Comparison of ENCODE assay signal across 31 cellular contexts in the genomic region with DNA sequence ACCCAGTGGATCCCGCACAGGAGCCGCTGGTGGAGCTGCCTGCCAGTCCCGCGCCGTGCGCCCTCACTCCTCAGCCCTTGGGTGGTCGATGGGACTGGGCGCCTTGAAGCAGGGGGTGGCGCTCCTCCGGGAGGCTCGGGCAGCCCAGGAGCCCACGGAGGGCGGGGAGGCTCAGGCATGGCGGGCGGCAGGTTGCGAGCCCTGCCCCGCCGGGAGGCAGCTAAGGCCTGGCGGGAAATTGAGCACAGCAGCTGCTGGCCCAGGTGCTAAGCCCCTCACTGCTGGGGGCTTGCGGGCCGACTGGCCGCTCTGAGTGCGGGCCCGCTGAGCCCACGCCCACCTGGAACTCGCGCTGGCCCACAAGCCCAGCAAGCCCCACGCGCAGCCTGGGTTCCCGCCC.
"Had no signal": no experiment of that assay in that cellular context is flagged by ENCODE, and none has a peak within 500 bp of the region (broad histone marks: within the 10 kb centered on the region; RNA-seq: fewer than 3 reads in every experiment).

No MANE protein-coding gene starts in this region.

- H3K4me3 ChIP-seq: adrenal gland, ascending aorta, body of pancreas, breast epithelium, cardiac muscle cell had no signal

- H3K36me3 ChIP-seq: adrenal gland, ascending aorta, brain microvascular endothelial cell, breast epithelium, cardiac muscle cell had no signal

- H3K27ac ChIP-seq: adrenal gland, ascending aorta, body of pancreas, brain microvascular endothelial cell, breast epithelium, cardiac muscle cell had no signal

- H3K9me3 ChIP-seq: adrenal gland, ascending aorta, body of pancreas, breast epithelium had no signal

- DNase-seq: activated effector memory CD4-positive, alpha-beta T cell treated with anti-CD3 and anti-CD28 coated beads, Interleukin-2, amount 50 U/mL, for 16 hours; activated effector memory CD4-positive, alpha-beta T cell treated with Interleukin-2 at 50 U/mL for 16 hours; activated naive CD4-positive, alpha-beta T cell; activated naive CD4-positive, alpha-beta T cell treated with anti-CD3 and anti-CD28 coated beads for 36 hours; activated naive CD4-positive, alpha-beta T cell treated with anti-CD3 and anti-CD28 coated beads, Interleukin-2, amount 10 ng/mL, durations not matched to agents 7 days and 5 days; activated naive CD4-positive, alpha-beta T cell treated with anti-CD3 and anti-CD28 coated beads, Interleukin-2, amount 50 U/mL, for 16 hours; activated naive CD4-positive, alpha-beta T cell treated with Interleukin-2 at 50 U/mL for 16 hours; activated naive CD8-positive, alpha-beta T cell treated with anti-CD3 and anti-CD28 coated beads for 36 hours; activated naive CD8-positive, alpha-beta T cell treated with anti-CD3 and anti-CD28 coated beads, Interleukin-2, amount 10 ng/mL, durations not matched to agents 7 days and 5 days; activated naive CD8-positive, alpha-beta T cell treated with anti-CD3 and anti-CD28 coated beads, Interleukin-2, amount 50 U/mL, for 24 hours; activated T-cell treated with anti-CD3 and anti-CD28 coated beads, Interleukin-2, amount 50 U/mL, for 1 hour; activated T-cell treated with anti-CD3 and anti-CD28 coated beads, Interleukin-2, amount 50 U/mL, for 24 hours; activated T-cell treated with anti-CD3 and anti-CD28 coated beads, Interleukin-2, amount 50 U/mL, for 4 hours; activated T-cell treated with anti-CD3 and anti-CD28 coated beads, Interleukin-2, amount 50 U/mL, for 48 hours; activated T-cell treated with anti-CD3 and anti-CD28 coated beads, Interleukin-2, amount 50 U/mL, for 72 hours; adrenal gland; amniotic stem cell; amygdala; anterior cingulate cortex; body of pancreas; brain microvascular endothelial cell; caudate nucleus; central memory CD4-positive, alpha-beta T cell; cerebellar nuclear complex had no signal

- H3K4me1 ChIP-seq: adrenal gland, ascending aorta, breast epithelium had no signal

- ATAC-seq: activated naive CD4-positive, alpha-beta T cell treated with anti-CD3 and anti-CD28 coated beads, Interleukin-2, amount 50 U/mL, for 72 hours; activated naive CD8-positive, alpha-beta T cell treated with anti-CD3 and anti-CD28 coated beads, Interleukin-2, amount 50 U/mL, for 24 hours; activated T-cell treated with anti-CD3 and anti-CD28 coated beads, Interleukin-2, amount 50 U/mL, for 4 hours; activated T-cell treated with anti-CD3 and anti-CD28 coated beads, Interleukin-2, amount 50 U/mL, for 72 hours; activated T-helper 17 cell treated with anti-CD3 and anti-CD28 coated beads, Interleukin-2, amount 50 U/mL, for 72 hours; body of pancreas had no signal

- H3K27me3 ChIP-seq: ascending aorta, body of pancreas, brain microvascular endothelial cell, cardiac muscle cell had no signal

- FAIRE-seq: astrocyte, bronchial epithelial cell had no signal
